ENCODE assay signal across 1 cellular context in the genomic region with DNA sequence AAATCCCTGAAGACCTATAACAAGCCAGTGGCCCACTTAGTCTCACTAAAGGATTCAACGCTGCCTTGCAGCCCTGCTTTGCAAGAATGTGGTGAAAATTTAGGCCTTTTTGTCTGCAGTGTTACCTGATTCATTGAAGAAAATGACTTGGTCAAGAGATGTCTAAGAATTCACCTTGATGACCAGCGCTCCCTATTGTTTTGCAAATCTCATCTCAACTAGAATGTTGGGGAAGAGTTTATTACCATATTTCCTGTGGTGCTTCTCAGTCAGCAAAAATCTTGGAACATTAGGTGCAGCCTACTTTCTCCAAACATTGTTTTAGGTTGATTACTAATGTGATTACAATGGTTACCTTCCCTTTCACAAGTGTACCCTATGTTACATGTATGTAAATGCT.
TF ChIP-seq lines count a peak whose summit lies in the region.

No MANE protein-coding gene starts in this region.

TF ChIP-seq in A549, 52 proteins besides CTCF, POLR2A, EP300 and RAD21 (continued from another document):
- TF ChIP-seq E2F6 (IDR thresholded peaks at IDR 0.05; ENCODE audit: borderline replicate concordance, low read depth): no peak
- no peak for TF ChIP-seq SREBF2 (IDR thresholded peaks at IDR 0.05)
- TF ChIP-seq RARB (CRISPR knock-in tag; IDR thresholded peaks at IDR 0.05): no peak
- no peak for TF ChIP-seq GATA3 (IDR thresholded peaks at IDR 0.05; ENCODE audit: borderline replicate concordance)
- TF ChIP-seq FOXS1 (CRISPR knock-in tag; IDR thresholded peaks at IDR 0.05): no peak
- TF ChIP-seq FOSB (CRISPR knock-in tag; IDR thresholded peaks at IDR 0.05): no peak
- no peak for TF ChIP-seq CEBPB (IDR thresholded peaks at IDR 0.05)
- TF ChIP-seq, protein P1, sequence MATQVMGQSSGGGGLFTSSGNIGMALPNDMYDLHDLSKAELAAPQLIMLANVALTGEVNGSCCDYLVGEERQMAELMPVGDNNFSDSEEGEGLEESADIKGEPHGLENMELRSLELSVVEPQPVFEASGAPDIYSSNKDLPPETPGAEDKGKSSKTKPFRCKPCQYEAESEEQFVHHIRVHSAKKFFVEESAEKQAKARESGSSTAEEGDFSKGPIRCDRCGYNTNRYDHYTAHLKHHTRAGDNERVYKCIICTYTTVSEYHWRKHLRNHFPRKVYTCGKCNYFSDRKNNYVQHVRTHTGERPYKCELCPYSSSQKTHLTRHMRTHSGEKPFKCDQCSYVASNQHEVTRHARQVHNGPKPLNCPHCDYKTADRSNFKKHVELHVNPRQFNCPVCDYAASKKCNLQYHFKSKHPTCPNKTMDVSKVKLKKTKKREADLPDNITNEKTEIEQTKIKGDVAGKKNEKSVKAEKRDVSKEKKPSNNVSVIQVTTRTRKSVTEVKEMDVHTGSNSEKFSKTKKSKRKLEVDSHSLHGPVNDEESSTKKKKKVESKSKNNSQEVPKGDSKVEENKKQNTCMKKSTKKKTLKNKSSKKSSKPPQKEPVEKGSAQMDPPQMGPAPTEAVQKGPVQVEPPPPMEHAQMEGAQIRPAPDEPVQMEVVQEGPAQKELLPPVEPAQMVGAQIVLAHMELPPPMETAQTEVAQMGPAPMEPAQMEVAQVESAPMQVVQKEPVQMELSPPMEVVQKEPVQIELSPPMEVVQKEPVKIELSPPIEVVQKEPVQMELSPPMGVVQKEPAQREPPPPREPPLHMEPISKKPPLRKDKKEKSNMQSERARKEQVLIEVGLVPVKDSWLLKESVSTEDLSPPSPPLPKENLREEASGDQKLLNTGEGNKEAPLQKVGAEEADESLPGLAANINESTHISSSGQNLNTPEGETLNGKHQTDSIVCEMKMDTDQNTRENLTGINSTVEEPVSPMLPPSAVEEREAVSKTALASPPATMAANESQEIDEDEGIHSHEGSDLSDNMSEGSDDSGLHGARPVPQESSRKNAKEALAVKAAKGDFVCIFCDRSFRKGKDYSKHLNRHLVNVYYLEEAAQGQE (IDR thresholded peaks at IDR 0.05): no peak
- TF ChIP-seq, protein P2, sequence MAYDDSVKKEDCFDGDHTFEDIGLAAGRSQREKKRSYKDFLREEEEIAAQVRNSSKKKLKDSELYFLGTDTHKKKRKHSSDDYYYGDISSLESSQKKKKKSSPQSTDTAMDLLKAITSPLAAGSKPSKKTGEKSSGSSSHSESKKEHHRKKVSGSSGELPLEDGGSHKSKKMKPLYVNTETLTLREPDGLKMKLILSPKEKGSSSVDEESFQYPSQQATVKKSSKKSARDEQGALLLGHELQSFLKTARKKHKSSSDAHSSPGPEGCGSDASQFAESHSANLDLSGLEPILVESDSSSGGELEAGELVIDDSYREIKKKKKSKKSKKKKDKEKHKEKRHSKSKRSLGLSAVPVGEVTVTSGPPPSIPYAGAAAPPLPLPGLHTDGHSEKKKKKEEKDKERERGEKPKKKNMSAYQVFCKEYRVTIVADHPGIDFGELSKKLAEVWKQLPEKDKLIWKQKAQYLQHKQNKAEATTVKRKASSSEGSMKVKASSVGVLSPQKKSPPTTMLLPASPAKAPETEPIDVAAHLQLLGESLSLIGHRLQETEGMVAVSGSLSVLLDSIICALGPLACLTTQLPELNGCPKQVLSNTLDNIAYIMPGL (CRISPR knock-in tag; IDR thresholded peaks at IDR 0.05; ENCODE audit: borderline replicate concordance): no peak
- no peak for TF ChIP-seq PBX3 (IDR thresholded peaks at IDR 0.05)
- TF ChIP-seq KDM5A (IDR thresholded peaks at IDR 0.05): no peak
- TF ChIP-seq RNF2 (IDR thresholded peaks at IDR 0.05; ENCODE audit: borderline replicate concordance, low read depth): no peak
- TF ChIP-seq ZFP36 (IDR thresholded peaks at IDR 0.05; ENCODE audit: borderline replicate concordance, partially characterized antibody): no peak
- no peak for TF ChIP-seq HOXB13 (CRISPR knock-in tag; IDR thresholded peaks at IDR 0.05; ENCODE audit: low read depth)
- TF ChIP-seq RFX5 (IDR thresholded peaks at IDR 0.05): no peak
